Comparison of ENCODE assay signal across 13 cellular contexts in genomic region chr15:74664028-74664616, GRCh38. TPM values are rescaled to one million over a fixed set of nuclear protein-coding genes. Genes with fewer than 3 reads are reported as not detected.
A peak's percentile ranks its signal among the peaks of the same experiment; 100 is the strongest.
DNase-seq lines count a peak whose midpoint lies in the region; ATAC-seq and TF ChIP-seq lines count a peak whose summit lies in the region.
"Had no signal": no experiment of that assay in that cellular context is flagged by ENCODE, and none has a peak within 500 bp of the region (broad histone marks: within the 10 kb centered on the region; RNA-seq: fewer than 3 reads in every experiment).

No MANE protein-coding gene starts in this region.

- H3K4me3 ChIP-seq in foreskin fibroblast (ENCODE audit: low read depth in 1 of 2, low read length in 2 of 2) = no peak overlapping the region
- H3K4me3 ChIP-seq: skin epidermis had no signal

- POLR2A ChIA-PET in WTC11 (lab: Charles Lee) = no interaction called here

- H3K27me3 Mint-ChIP-seq in Calu3 (ENCODE audit: unreplicated experiment) (no peaks in the 10 kb centered on the region), WTC11 (ENCODE audit: low read depth) (no peaks in the 10 kb centered on the region)

- no TSS peak for BruUV-seq in Calu3 (replicated peaks; lab: Mats Ljungman, UMichigan)

- DNase-seq in Calu3 (peak; percentile 14), WTC11 (ENCODE audit: low spot score) (no peak), foreskin fibroblast (peak; percentile 47 to 68), pons (ENCODE audit: low spot score) (peak; percentile 47), glomerular visceral epithelial cell (ENCODE audit: extremely low spot score) (no peak), NCI-H1436 treated with DMSO at 0.1 percent for 48 hours (lab: John Stamatoyannopoulos, UW) (no peak)
- DNase-seq: activated gamma-delta T cell treated with Interleukin-2 at 50 U/mL for 16 hours, NCI-H146, SW 1271, trophoblast cell had no signal

- intact Hi-C loops in Calu3 (cut with micrococcal nuclease; ENCODE audit: unreplicated experiment) = no loop called here

- no peak for ATAC-seq in WTC11
- ATAC-seq in GM18519 (IDR thresholded peaks at IDR 0.05; ENCODE audit: low FRiP score, unreplicated experiment) = no peak
- ATAC-seq in HG03342 (IDR thresholded peaks at IDR 0.05; ENCODE audit: unreplicated experiment) = no peak

- TF ChIP-seq CTCF in Calu3 (IDR thresholded peaks at IDR 0.05; ENCODE audit: unreplicated experiment) (no peak), WTC11 (IDR thresholded peaks at IDR 0.05) (no peak), foreskin fibroblast (IDR thresholded peaks at IDR 0.05; ENCODE audit: low read depth, low read length) (no peak)

- H3K9me3 Mint-ChIP-seq in Calu3 (ENCODE audit: low read depth, unreplicated experiment) (no peaks in the 10 kb centered on the region), WTC11 (no peaks in the 10 kb centered on the region)

- H3K4me3 Mint-ChIP-seq in Calu3 (ENCODE audit: low read depth, unreplicated experiment) = no peak overlapping the region
- H3K4me3 Mint-ChIP-seq in WTC11 = no peak overlapping the region

- H3K4me1 Mint-ChIP-seq in Calu3 (ENCODE audit: low read depth, unreplicated experiment) = peaks cover 13% of the 10 kb centered on the region
- H3K4me1 Mint-ChIP-seq in WTC11 = peaks cover 4% of the 10 kb centered on the region; the same call in 1 of the 2 replicates

- CTCF ChIA-PET in Calu3 (lab: Charles Lee) = interaction anchor here (0.7 to 1.5 kb wide), 4 partner anchors 13 to 16 kb away, joined by 3 to 4 read pairs (median 3); no protein-coding TSS in a partner anchor
- CTCF ChIA-PET in WTC11 (lab: Charles Lee) = interaction anchor here (0.5 to 3.9 kb wide), 4 partner anchors 9 to 107 kb away, joined by 4 to 24 read pairs (median 5); no protein-coding TSS in a partner anchor

- H3K36me3 Mint-ChIP-seq in Calu3 (ENCODE audit: insufficient read depth, unreplicated experiment) (no peaks in the 10 kb centered on the region), WTC11 (peaks cover 8% of the 10 kb centered on the region)

- no peak overlapping the region for H3K27ac Mint-ChIP-seq in Calu3 (ENCODE audit: unreplicated experiment)
- H3K27ac Mint-ChIP-seq in WTC11 = peak overlapping the region; percentile 57

TF ChIP-seq in WTC11, 78 proteins besides CTCF, POLR2A, EP300 and RAD21:
- TF ChIP-seq ZNF671 (CRISPR knock-in tag; IDR thresholded peaks at IDR 0.05) (no peak), TCF7 (CRISPR knock-in tag; IDR thresholded peaks at IDR 0.05; ENCODE audit: low read depth) (no peak), ZNF281 (CRISPR knock-in tag; IDR thresholded peaks at IDR 0.05) (no peak), ZNF121 (CRISPR knock-in tag; IDR thresholded peaks at IDR 0.05) (no peak), AFF4 (CRISPR knock-in tag; IDR thresholded peaks at IDR 0.05; ENCODE audit: borderline replicate concordance) (no peak), ATF2 (CRISPR knock-in tag; IDR thresholded peaks at IDR 0.05; ENCODE audit: borderline replicate concordance, low read depth) (no peak), NR3C1 (CRISPR knock-in tag; conservative IDR thresholded peaks at IDR 0.05; ENCODE audit: low read depth) (no peak), ZBTB21 (CRISPR knock-in tag; IDR thresholded peaks at IDR 0.05; ENCODE audit: borderline replicate concordance) (no peak), ATF6 (CRISPR knock-in tag; IDR thresholded peaks at IDR 0.05) (no peak), ZNF219 (CRISPR knock-in tag; IDR thresholded peaks at IDR 0.05; ENCODE audit: borderline replicate concordance) (no peak), E2F5 (CRISPR knock-in tag; IDR thresholded peaks at IDR 0.05) (no peak)

RNA-seq across cellular contexts. Expression of gene EDC3, which starts 31.7 kb away (rescaled TPM):
- total RNA-seq in Calu3 (2022) (65.1 and 70.1 TPM in 2 replicates), WTC11 (2021) (45.6 to 54.7 TPM (median 50.6 TPM) in 3 replicates)

RNA-seq across cellular contexts. Expression of gene CLK3, which starts 48.5 kb away (rescaled TPM):
- 89.2 and 93.5 TPM in 2 replicates for total RNA-seq in Calu3 (2022)
- total RNA-seq in WTC11 (2021) = 45.2 to 48.1 TPM (median 46.3 TPM) in 3 replicates

Comparison
In these comparisons a context has a peak if more than half of its experiments do, and no peak if none do; other contexts are left out.
1. DNase-seq: peak in Calu3 (single experiment), foreskin fibroblast (2 of 2) and pons (single experiment); none in WTC11 (single experiment), glomerular visceral epithelial cell (single experiment) and NCI-H1436 treated with DMSO at 0.1 percent for 48 hours (single experiment).